Comparison of ENCODE assay signal across 24 cellular contexts in the genomic region with DNA sequence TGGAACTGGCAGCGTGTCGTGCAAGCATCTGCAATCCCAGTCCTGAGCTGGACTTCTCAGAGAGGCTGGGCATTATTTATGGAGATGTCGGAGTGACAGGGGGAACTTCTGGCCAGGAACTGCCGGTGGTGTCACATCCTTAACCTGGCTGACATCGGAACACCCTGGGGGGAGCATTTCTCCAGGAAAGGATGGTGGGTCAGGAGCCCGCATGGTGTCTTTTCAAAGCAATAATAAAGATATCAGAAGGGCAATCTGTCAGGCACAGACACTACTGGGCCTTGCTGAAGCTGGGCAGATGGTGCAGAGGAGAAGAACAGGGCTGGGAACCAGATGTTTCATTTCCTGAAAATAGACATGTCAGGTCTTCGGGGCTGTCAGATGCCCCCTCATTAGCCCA.
"Had no signal": no experiment of that assay in that cellular context is flagged by ENCODE, and none has a peak within 500 bp of the region (broad histone marks: within the 10 kb centered on the region; RNA-seq: fewer than 3 reads in every experiment).

No MANE protein-coding gene starts in this region.

- ATAC-seq: left cardiac atrium; left lung; lower lobe of right lung; natural killer cell; stimulated activated naive B cell treated with anti-CD40 and anti-IgM and Interleukin-4, amounts not matched to agents 10 μg/mL and 1 μg/mL and 100 μg/mL, for 72 hours; stimulated activated naive CD8-positive, alpha-beta T cell treated with anti-CD3 and anti-CD28 coated beads, Interleukin-15, Interleukin-2, amounts not matched to agents 100 U/mL and 50 U/mL, for 24 hours; upper lobe of right lung had no signal

- H3K4me2 ChIP-seq: smooth muscle cell had no signal

- H3K27me3 ChIP-seq: left lung, ovary, right atrium auricular region, right lobe of liver, testis, thyroid gland, transverse colon, upper lobe of right lung had no signal

- H3K4me3 Mint-ChIP-seq: naive B cell; natural killer cell; stimulated activated naive B cell treated with anti-CD40 and anti-IgM and Interleukin-4, amounts not matched to agents 10 μg/mL and 1 μg/mL and 100 μg/mL, for 72 hours had no signal

- H3K27ac ChIP-seq: left lung, lower lobe of right lung, ovary, right atrium auricular region, right lobe of liver, stomach, testis, thyroid gland, transverse colon, upper lobe of right lung had no signal

- H3K27ac Mint-ChIP-seq: naive B cell; natural killer cell; progenitor cell of endocrine pancreas; stimulated activated naive B cell treated with anti-CD40 and anti-IgM and Interleukin-4, amounts not matched to agents 10 μg/mL and 1 μg/mL and 100 μg/mL, for 72 hours had no signal

- H3K4me1 ChIP-seq: left lung, lower lobe of right lung, right atrium auricular region, right lobe of liver, stomach, testis, thyroid gland, transverse colon, upper lobe of right lung had no signal

- H3K36me3 Mint-ChIP-seq: natural killer cell had no signal

- DNase-seq: hippocampal formation; kidney glomerular epithelial cell; left cardiac atrium; lower lobe of right lung; mesenchymal stem cell; naive B cell; natural killer cell; ovary; right lobe of liver; stimulated activated CD4-positive, alpha-beta T cell treated with anti-CD3 and anti-CD28 coated beads, Interleukin-1b, Interleukin-23, amount 100 ng/mL, for 48 hours; stimulated activated CD4-positive, alpha-beta T cell treated with anti-CD3 and anti-CD28 coated beads, Interleukin-2, amount 100 ng/mL, for 48 hours; stimulated activated CD4-positive, alpha-beta T cell treated with anti-CD3 and anti-CD28 coated beads, Interleukin-4, amount 100 ng/mL, for 4 hours; stimulated activated CD8-positive, alpha-beta memory T cell treated with anti-CD3 and anti-CD28 coated beads, Interleukin-4, amount 100 ng/mL, for 48 hours; stimulated activated naive B cell treated with anti-CD40 and anti-IgM and Interleukin-4, amounts not matched to agents 10 μg/mL and 1 μg/mL and 100 μg/mL, for 72 hours; stimulated activated naive CD8-positive, alpha-beta T cell treated with anti-CD3 and anti-CD28 coated beads, Interleukin-15, Interleukin-2, amounts not matched to agents 100 U/mL and 50 U/mL, for 24 hours; stomach; testis; thyroid gland; transverse colon; upper lobe of right lung had no signal

- H3K4me1 Mint-ChIP-seq: natural killer cell had no signal

- H3K36me3 ChIP-seq: left lung, lower lobe of right lung, ovary, right atrium auricular region, right lobe of liver, stomach, thyroid gland, transverse colon, upper lobe of right lung had no signal

- H3K4me3 ChIP-seq: left lung, lower lobe of right lung, ovary, right atrium auricular region, right lobe of liver, smooth muscle cell, stomach, testis, thyroid gland, transverse colon, upper lobe of right lung had no signal

- H3K9me3 ChIP-seq: ovary, right lobe of liver, testis, thyroid gland, transverse colon, upper lobe of right lung had no signal
